Comparison of ENCODE assay signal across 9 cellular contexts in the genomic region with DNA sequence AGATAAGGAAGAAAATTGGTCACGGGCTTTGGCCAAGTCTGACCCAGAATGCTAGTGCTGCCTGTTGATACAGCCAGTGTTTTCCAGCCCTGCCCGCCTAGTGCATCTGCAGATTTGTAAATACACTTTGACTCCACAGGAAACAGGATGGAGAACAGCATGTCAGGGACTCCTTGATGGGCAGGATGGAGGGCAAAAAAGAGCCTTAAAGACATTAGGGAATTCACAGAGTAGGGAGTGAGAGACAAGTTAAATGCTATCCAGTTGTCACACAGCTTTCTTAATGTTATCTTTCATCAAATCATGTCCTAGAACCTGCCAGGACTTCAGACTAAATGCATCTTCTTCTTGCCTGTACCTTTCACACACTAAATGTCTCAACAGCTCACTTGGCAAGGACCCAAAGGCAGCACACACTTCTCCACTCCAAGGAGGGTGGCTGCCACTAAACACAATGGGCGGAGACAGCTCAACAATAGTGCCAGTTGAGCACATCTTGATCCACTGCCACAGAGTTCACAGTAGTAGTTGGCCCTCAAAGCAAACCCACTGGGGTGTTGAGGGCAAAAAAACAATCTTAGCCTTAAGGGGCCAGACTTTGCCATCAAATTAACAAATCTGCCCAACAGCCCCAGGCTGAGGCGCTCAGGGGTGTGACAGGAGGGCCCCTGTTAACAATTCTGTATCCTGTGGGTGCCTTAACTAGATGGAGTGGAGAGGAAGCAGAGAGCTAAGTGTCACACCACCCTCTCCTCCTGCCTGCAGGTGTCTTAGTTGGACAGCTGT. TPM values are rescaled to one million over a fixed set of nuclear protein-coding genes. Genes with fewer than 3 reads are reported as not detected.
DNase-seq lines count a peak whose midpoint lies in the region; ATAC-seq, FAIRE-seq and TF ChIP-seq lines count a peak whose summit lies in the region.
"Had no signal": no experiment of that assay in that cellular context is flagged by ENCODE, and none has a peak within 500 bp of the region (broad histone marks: within the 10 kb centered on the region; RNA-seq: fewer than 3 reads in every experiment).

No MANE protein-coding gene starts in this region.

- no peaks in the 10 kb centered on the region for H3K36me3 ChIP-seq in A673 (ENCODE audit: insufficient read depth, low read length, poor library complexity, severe bottlenecking)

- intact Hi-C loops in A673 (cut with micrococcal nuclease; ENCODE audit: unreplicated experiment) = no loop called here

- no peak for ATAC-seq in HG03469 (IDR thresholded peaks at IDR 0.05; ENCODE audit: unreplicated experiment)
- ATAC-seq in HG02798 (IDR thresholded peaks at IDR 0.05; ENCODE audit: poor library complexity, unreplicated experiment) = no peak
- ATAC-seq in GM18909 (IDR thresholded peaks at IDR 0.05; ENCODE audit: poor library complexity, unreplicated experiment) = no peak

- H3K27me3 ChIP-seq in A673 (replicated peaks; ENCODE audit: insufficient read depth, low read depth, low read length, poor library complexity) = peaks cover 2% of the 10 kb centered on the region

- BruUV-seq in A673 (replicated peaks; lab: Mats Ljungman, UMichigan) = no TSS peak

- no peak for TF ChIP-seq POLR2A in GM12891 (IDR thresholded peaks at IDR 0.05; ENCODE audit: low read depth, low read length)

- peak; percentile 15 for DNase-seq in A673 (ENCODE audit: low spot score)
- no peak for DNase-seq in GM12891 (ENCODE audit: insufficient read length, low spot score)
- peak; percentile 15 for DNase-seq in T follicular helper cell (ENCODE audit: low read depth)
- peak; percentile 55 for DNase-seq in globus pallidus (ENCODE audit: low spot score)
- no peak for DNase-seq in NCI-H1694 (lab: John Stamatoyannopoulos, UW)
- DNase-seq: foreskin melanocyte had no signal

- no peaks in the 10 kb centered on the region for H3K9me3 ChIP-seq in A673 (ENCODE audit: low read depth, low read length, poor library complexity, severe bottlenecking)

- TF ChIP-seq CTCF in A673 (conservative IDR thresholded peaks at IDR 0.05; ENCODE audit: low read depth, low read length) = no peak

- peak; percentile 43 for FAIRE-seq in GM12891 (lab: Jason Lieb, UNC)

- H3K4me1 ChIP-seq in A673 (ENCODE audit: insufficient read depth, low read length, poor library complexity, severe bottlenecking) = peaks cover 19% of the 10 kb centered on the region

- H3K27ac ChIP-seq in A673 (ENCODE audit: low read depth, low read length, poor library complexity, severe bottlenecking) = no peak overlapping the region

- POLR2A ChIA-PET in A673 (lab: Charles Lee; ENCODE audit: low non-redundant PET) = no interaction called here

- CTCF ChIA-PET in A673 (lab: Charles Lee) = no interaction called here

- H3K4me3 ChIP-seq in A673 (ENCODE audit: low read depth, low read length, poor library complexity, severe bottlenecking) = no peak overlapping the region

TF ChIP-seq in GM12891, 5 proteins besides CTCF, POLR2A, EP300 and RAD21:
- TF ChIP-seq SPI1 (IDR thresholded peaks at IDR 0.05; ENCODE audit: low read depth, low read length) = no peak
- no peak for TF ChIP-seq POU2F2 (IDR thresholded peaks at IDR 0.05; ENCODE audit: low read depth, low read length)
- TF ChIP-seq TAF1 (IDR thresholded peaks at IDR 0.05; ENCODE audit: low read depth, low read length) = no peak
- no peak for TF ChIP-seq POLR2AphosphoS5 (IDR thresholded peaks at IDR 0.05; ENCODE audit: low read depth, low read length)
- no peak for TF ChIP-seq PAX5 (IDR thresholded peaks at IDR 0.05; ENCODE audit: insufficient read depth, low read length, severe bottlenecking)

RNA-seq across cellular contexts. Expression of gene HIVEP3, which starts 2.7 kb away (rescaled TPM):
- 3.1 and 3.6 TPM in 2 replicates for total RNA-seq in A673 (2021)
- polyA plus RNA-seq in GM12891 (2012; ENCODE audit: low read depth, missing spikeins) = 6.9 TPM

Comparison
In these comparisons a context has a peak if more than half of its experiments do, and no peak if none do; other contexts are left out.
1. DNase-seq: peak in A673 (single experiment), T follicular helper cell (single experiment) and globus pallidus (single experiment); none in GM12891 (single experiment) and NCI-H1694 (single experiment).